9 cellular contexts compared by ENCODE assay signal in the genomic region with DNA sequence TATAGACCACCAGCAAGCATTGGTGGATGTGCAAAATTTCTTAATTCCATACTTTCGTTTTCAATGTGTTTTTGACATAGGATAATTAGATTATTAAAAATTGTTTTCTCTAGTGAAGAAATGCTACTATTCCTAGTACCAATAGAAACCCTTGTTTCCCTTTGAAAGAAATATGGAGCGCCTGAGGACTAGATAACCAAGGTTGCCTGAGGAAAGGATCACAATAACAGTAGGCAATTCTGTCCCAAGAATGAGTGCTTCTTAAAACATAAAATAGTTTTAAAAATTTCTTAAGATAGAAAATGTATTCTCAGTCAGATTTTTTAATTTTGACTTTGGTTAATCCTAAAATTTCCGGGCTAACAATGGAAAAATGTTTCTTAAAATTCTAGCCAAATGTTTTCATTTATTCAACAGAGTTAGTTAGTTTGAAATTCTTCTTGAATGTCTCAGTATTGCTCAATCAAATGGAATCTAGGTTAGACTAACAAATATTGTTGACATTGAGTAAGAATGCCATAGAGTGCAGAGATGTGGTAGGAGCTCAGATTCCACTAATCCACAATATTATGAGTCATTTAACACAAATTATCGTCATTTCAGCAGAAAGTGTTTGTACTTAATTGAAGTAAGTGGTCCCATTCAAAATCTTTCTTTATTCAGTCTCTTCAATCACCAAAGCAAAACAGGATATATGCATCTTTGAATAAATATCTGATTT.
DNase-seq lines count a peak whose midpoint lies in the region; ATAC-seq, FAIRE-seq and TF ChIP-seq lines count a peak whose summit lies in the region.
"Had no signal": no experiment of that assay in that cellular context is flagged by ENCODE, and none has a peak within 500 bp of the region (broad histone marks: within the 10 kb centered on the region; RNA-seq: fewer than 3 reads in every experiment).

No MANE protein-coding gene starts in this region.

- H3K79me2 ChIP-seq in ACC112 (ENCODE audit: control insufficient read depth, insufficient read depth, low read length, unreplicated experiment) = no peaks in the 10 kb centered on the region
- no peaks in the 10 kb centered on the region for H3K79me2 ChIP-seq in HepG2 (ENCODE audit: insufficient read depth, low read length)

- no peak for TF ChIP-seq RAD21 in HepG2 (CRISPR knock-in tag; IDR thresholded peaks at IDR 0.05)

- POLR2A ChIA-PET in HepG2 (lab: Yijun Ruan, JAX) = no interaction called here

- H2AFZ ChIP-seq in ACC112 (ENCODE audit: low read length, unreplicated experiment) = no peak overlapping the region
- no peak overlapping the region for H2AFZ ChIP-seq in HepG2 (ENCODE audit: low read length)

- BruUV-seq in HepG2 (replicated peaks; lab: Mats Ljungman, UMichigan) = no TSS peak

- H3K27me3 ChIP-seq in ACC112 (ENCODE audit: insufficient read depth, low read length) (no peaks in the 10 kb centered on the region), bronchial epithelial cell (ENCODE audit: control insufficient read depth, insufficient read depth, low read length) (no peaks in the 10 kb centered on the region), HepG2 (ENCODE audit: control insufficient read depth in 1 of 2, insufficient read depth in 2 of 2, low read length in 2 of 2) (no peaks in the 10 kb centered on the region), tibial artery (no peaks in the 10 kb centered on the region)

- peaks cover 18% of the 10 kb centered on the region for H3K4me1 ChIP-seq in ACC112 (ENCODE audit: control insufficient read depth, insufficient read depth, low read length, unreplicated experiment)
- peaks cover 15% of the 10 kb centered on the region for H3K4me1 ChIP-seq in HepG2 (ENCODE audit: insufficient read depth, low read length)
- H3K4me1 ChIP-seq in tibial artery = peaks cover 0 to 10% (median 3%) of the 10 kb centered on the region in 4 donors

- H3K27ac ChIP-seq in ACC112 (ENCODE audit: low read depth, low read length) = peak overlapping the region; percentile 67
- peak overlapping the region; percentile 39 for H3K27ac ChIP-seq in HepG2 (ENCODE audit: extremely low read length, insufficient read depth, low read length)
- H3K27ac ChIP-seq in tibial artery = no peak overlapping the region

- WGBS in HepG2 (ENCODE audit: low lambda C conversion rate) = 11% methylated on average over 4 of the region's 4 CpGs

- ATAC-seq in HepG2 (peak; percentile 99), HG03095 (IDR thresholded peaks at IDR 0.05; ENCODE audit: unreplicated experiment) (no peak), GM18868 (IDR thresholded peaks at IDR 0.05; ENCODE audit: unreplicated experiment) (no peak)

- DNase-seq in HS-27A (ENCODE audit: low read depth) (peak; percentile 48), bronchial epithelial cell (ENCODE audit: low read depth) (peak; percentile 98), HepG2 (ENCODE audit: low spot score) (peak; percentile 89), tibial artery (no peak)
- no peak for DNase-seq in stimulated activated naive CD4-positive, alpha-beta T cell treated with Interleukin-2 at 50 U/mL for 16 hours (lab: John Stamatoyannopoulos, UW)
- DNase-seq: stimulated activated CD4-positive, alpha-beta T cell treated with anti-CD3 and anti-CD28 coated beads, Interleukin-2, amount 100 ng/mL, for 24 hours had no signal

- no peak for TF ChIP-seq POLR2A in HepG2 (IDR thresholded peaks at IDR 0.05; ENCODE audit: insufficient read depth in 1 of 2, low read depth in 2 of 2, low read length in 2 of 2)

- CTCF ChIA-PET in HepG2 (lab: Yijun Ruan, JAX; ENCODE audit: low intra/inter-chr PET ratio, low total read pairs) = no interaction called here

- H3K4me2 ChIP-seq in HepG2 (ENCODE audit: low read depth, low read length) = peak overlapping the region; percentile 13; the same call in 1 of the 2 replicates

- in situ Hi-C loops in HepG2 (cut with HindIII; ENCODE audit: extremely low pct_ligation_motif_present, low pct_unique_long_range_greater_than_20kb) = no loop called here

- H3K4me3 ChIP-seq in ACC112 (ENCODE audit: low read depth, low read length) = no peak overlapping the region
- no peak overlapping the region for H3K4me3 ChIP-seq in bronchial epithelial cell (ENCODE audit: low read depth, low read length)
- no peak overlapping the region for H3K4me3 ChIP-seq in HepG2 (replicated peaks in 1 of 3; ENCODE audit: insufficient read depth in 1 of 3, low read depth in 2 of 3, low read length in 3 of 3)
- no peak overlapping the region for H3K4me3 ChIP-seq in tibial artery

- H3K9me3 ChIP-seq in HepG2 (ENCODE audit: low read length) (no peaks in the 10 kb centered on the region), tibial artery (no peaks in the 10 kb centered on the region)

- FAIRE-seq in bronchial epithelial cell (lab: Jason Lieb, UNC) = no peak
- no peak for FAIRE-seq in HepG2 (lab: Jason Lieb, UNC)

- TF ChIP-seq EP300 in HepG2 (IDR thresholded peaks at IDR 0.05; ENCODE audit: low read depth in 2 of 2, low read length in 2 of 2) (peak; percentile 80 to 92), HepG2 (CRISPR knock-in tag; IDR thresholded peaks at IDR 0.05; ENCODE audit: borderline replicate concordance) (peak; percentile 29; the same call in 1 of the 2 replicates)

- TF ChIP-seq CTCF in bronchial epithelial cell (IDR thresholded peaks at IDR 0.05; ENCODE audit: insufficient read depth, low read length, severe bottlenecking) (no peak), HepG2 (CRISPR knock-in tag; IDR thresholded peaks at IDR 0.05) (no peak), tibial artery (IDR thresholded peaks at IDR 0.05) (no peak)

- H3K9ac ChIP-seq in HepG2 (ENCODE audit: insufficient read depth, low read depth, low read length) = no peak overlapping the region

- no peaks in the 10 kb centered on the region for H4K20me1 ChIP-seq in HepG2 (ENCODE audit: insufficient read depth, low read length)

- no peaks in the 10 kb centered on the region for H3K36me3 ChIP-seq in ACC112 (ENCODE audit: insufficient read depth, low read length)
- no peaks in the 10 kb centered on the region for H3K36me3 ChIP-seq in bronchial epithelial cell (ENCODE audit: control insufficient read depth, insufficient read depth, low read length)
- no peaks in the 10 kb centered on the region for H3K36me3 ChIP-seq in HepG2 (replicated peaks in 1 of 2; ENCODE audit: control insufficient read depth in 1 of 2, insufficient read depth in 2 of 2, low read length in 2 of 2)
- no peaks in the 10 kb centered on the region for H3K36me3 ChIP-seq in tibial artery

- intact Hi-C loops in HepG2 (cut with micrococcal nuclease; ENCODE audit: unreplicated experiment) = no loop called here
- intact Hi-C loops in tibial artery (cut with DNase I; ENCODE audit: low total_unique reads) = no loop called here

TF ChIP-seq in HepG2, 621 proteins besides CTCF, POLR2A, EP300 and RAD21 (continues in another document):
- TF ChIP-seq ZNF678 (CRISPR knock-in tag; IDR thresholded peaks at IDR 0.05) (no peak), YY1 (IDR thresholded peaks at IDR 0.05; ENCODE audit: insufficient read depth, insufficient replicate concordance, low read depth, low read length) (no peak), ZNF34 (CRISPR knock-in tag; IDR thresholded peaks at IDR 0.05; ENCODE audit: borderline replicate concordance) (no peak), RXRB (CRISPR knock-in tag; IDR thresholded peaks at IDR 0.05; ENCODE audit: borderline replicate concordance) (peak; percentile 79), DNMT3B (CRISPR knock-in tag; conservative IDR thresholded peaks at IDR 0.05) (peak; percentile 72; the same call in 1 of the 2 replicates), MIXL1 (CRISPR knock-in tag; IDR thresholded peaks at IDR 0.05) (peak; percentile 88), HMG20A (CRISPR knock-in tag; IDR thresholded peaks at IDR 0.05; ENCODE audit: borderline replicate concordance) (peak; percentile 94), MXI1 (IDR thresholded peaks at IDR 0.05; ENCODE audit: borderline replicate concordance, low read depth, low read length) (no peak), POGZ (CRISPR knock-in tag; IDR thresholded peaks at IDR 0.05) (0 out of 2 replicates have a peak, but pooled peaks have one; percentile 25), FOXA1 (IDR thresholded peaks at IDR 0.05) (0 out of 2 replicates have a peak, but pooled peaks have one; percentile 18), FOXA1 (CRISPR knock-in tag; IDR thresholded peaks at IDR 0.05) (peak; percentile 83), JUN (CRISPR knock-in tag; IDR thresholded peaks at IDR 0.05) (peak; percentile 44; the same call in 1 of the 2 replicates), GATAD2A (CRISPR knock-in tag; IDR thresholded peaks at IDR 0.05) (peak; percentile 89), ZNF292 (CRISPR knock-in tag; IDR thresholded peaks at IDR 0.05; ENCODE audit: borderline replicate concordance, low read depth) (no peak), MED1 (CRISPR knock-in tag; IDR thresholded peaks at IDR 0.05) (peak; percentile 40; the same call in 1 of the 2 replicates)
- TF ChIP-seq, protein P1, sequence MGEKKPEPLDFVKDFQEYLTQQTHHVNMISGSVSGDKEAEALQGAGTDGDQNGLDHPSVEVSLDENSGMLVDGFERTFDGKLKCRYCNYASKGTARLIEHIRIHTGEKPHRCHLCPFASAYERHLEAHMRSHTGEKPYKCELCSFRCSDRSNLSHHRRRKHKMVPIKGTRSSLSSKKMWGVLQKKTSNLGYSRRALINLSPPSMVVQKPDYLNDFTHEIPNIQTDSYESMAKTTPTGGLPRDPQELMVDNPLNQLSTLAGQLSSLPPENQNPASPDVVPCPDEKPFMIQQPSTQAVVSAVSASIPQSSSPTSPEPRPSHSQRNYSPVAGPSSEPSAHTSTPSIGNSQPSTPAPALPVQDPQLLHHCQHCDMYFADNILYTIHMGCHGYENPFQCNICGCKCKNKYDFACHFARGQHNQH (CRISPR knock-in tag; IDR thresholded peaks at IDR 0.05) = no peak
- TF ChIP-seq, protein P2, sequence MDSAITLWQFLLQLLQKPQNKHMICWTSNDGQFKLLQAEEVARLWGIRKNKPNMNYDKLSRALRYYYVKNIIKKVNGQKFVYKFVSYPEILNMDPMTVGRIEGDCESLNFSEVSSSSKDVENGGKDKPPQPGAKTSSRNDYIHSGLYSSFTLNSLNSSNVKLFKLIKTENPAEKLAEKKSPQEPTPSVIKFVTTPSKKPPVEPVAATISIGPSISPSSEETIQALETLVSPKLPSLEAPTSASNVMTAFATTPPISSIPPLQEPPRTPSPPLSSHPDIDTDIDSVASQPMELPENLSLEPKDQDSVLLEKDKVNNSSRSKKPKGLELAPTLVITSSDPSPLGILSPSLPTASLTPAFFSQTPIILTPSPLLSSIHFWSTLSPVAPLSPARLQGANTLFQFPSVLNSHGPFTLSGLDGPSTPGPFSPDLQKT (CRISPR knock-in tag; IDR thresholded peaks at IDR 0.05; ENCODE audit: borderline replicate concordance) = no peak

Comparison
In these comparisons a context has a peak if more than half of its experiments do, and no peak if none do; other contexts are left out.
1. H3K27ac ChIP-seq: peak in ACC112 (single experiment) and HepG2 (single experiment); none in tibial artery (0 of 2).
2. DNase-seq: peak in HS-27A (single experiment), bronchial epithelial cell (single experiment) and HepG2 (single experiment); none in tibial artery (0 of 2) and stimulated activated naive CD4-positive, alpha-beta T cell treated with Interleukin-2 at 50 U/mL for 16 hours (single experiment).